Comparison of ENCODE assay signal across 37 cellular contexts in the genomic region with DNA sequence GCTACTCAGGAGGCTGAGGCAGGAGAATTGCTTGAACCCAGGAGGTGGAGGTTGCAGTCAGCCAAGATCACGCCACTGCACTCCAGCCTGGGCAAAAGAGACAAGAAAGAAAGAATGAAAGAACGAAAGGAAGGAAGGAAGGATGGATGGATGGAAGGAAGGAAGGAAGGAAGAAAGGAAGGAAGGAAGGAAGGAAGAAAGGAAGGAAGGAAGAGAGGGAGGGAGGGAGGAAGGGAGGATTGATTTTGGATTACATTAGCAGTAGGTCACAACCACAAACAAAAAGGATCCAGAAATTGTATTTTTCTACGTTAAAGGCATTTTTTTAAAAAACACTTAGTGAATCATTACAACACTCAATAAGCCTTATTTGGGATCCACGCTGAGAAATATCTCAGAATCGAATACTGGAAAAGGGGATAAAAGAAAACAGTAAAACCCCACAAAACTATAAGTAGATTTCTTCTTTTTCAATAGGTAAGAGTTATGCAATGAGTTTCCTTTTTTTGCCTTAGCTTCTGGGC.
"Had no signal": no experiment of that assay in that cellular context is flagged by ENCODE, and none has a peak within 500 bp of the region (broad histone marks: within the 10 kb centered on the region; RNA-seq: fewer than 3 reads in every experiment).

No MANE protein-coding gene starts in this region.

- H3K4me1 Mint-ChIP-seq: activated naive CD4-positive, alpha-beta T cell treated with anti-CD3 and anti-CD28 coated beads, Interleukin-2, amount 10 ng/mL, durations not matched to agents 7 days and 5 days; activated naive CD4-positive, alpha-beta T cell treated with anti-CD3 and anti-CD28 coated beads, Interleukin-2, amount 50 U/mL, for 24 hours; activated naive CD8-positive, alpha-beta T cell treated with anti-CD3 and anti-CD28 coated beads for 36 hours; activated naive CD8-positive, alpha-beta T cell treated with anti-CD3 and anti-CD28 coated beads, Interleukin-2, amount 10 ng/mL, durations not matched to agents 7 days and 5 days; activated naive CD8-positive, alpha-beta T cell treated with anti-CD3 and anti-CD28 coated beads, Interleukin-2, amount 50 U/mL, for 24 hours; activated T-helper 17 cell treated with anti-CD3 and anti-CD28 coated beads, Interleukin-2, amount 50 U/mL, for 72 hours; brain; central memory CD8-positive, alpha-beta T cell had no signal

- H3K4me3 ChIP-seq: adrenal gland, ascending aorta, body of pancreas, breast epithelium, cardiac muscle cell had no signal

- H3K4me1 ChIP-seq: adrenal gland, ascending aorta, body of pancreas, breast epithelium had no signal

- H3K27me3 ChIP-seq: adrenal gland, ascending aorta, body of pancreas, brain microvascular endothelial cell, breast epithelium, cardiac muscle cell had no signal

- H3K27ac Mint-ChIP-seq: activated naive CD4-positive, alpha-beta T cell treated with anti-CD3 and anti-CD28 coated beads for 36 hours; activated naive CD4-positive, alpha-beta T cell treated with anti-CD3 and anti-CD28 coated beads, Interleukin-2, amount 10 ng/mL, durations not matched to agents 7 days and 5 days; activated naive CD4-positive, alpha-beta T cell treated with anti-CD3 and anti-CD28 coated beads, Interleukin-2, amount 50 U/mL, for 24 hours; activated naive CD4-positive, alpha-beta T cell treated with anti-CD3 and anti-CD28 coated beads, Interleukin-2, amount 50 U/mL, for 72 hours; activated naive CD8-positive, alpha-beta T cell; activated naive CD8-positive, alpha-beta T cell treated with anti-CD3 and anti-CD28 coated beads for 36 hours; activated naive CD8-positive, alpha-beta T cell treated with anti-CD3 and anti-CD28 coated beads, Interleukin-2, amount 10 ng/mL, durations not matched to agents 7 days and 5 days; activated naive CD8-positive, alpha-beta T cell treated with anti-CD3 and anti-CD28 coated beads, Interleukin-2, amount 50 U/mL, for 24 hours; activated T-cell treated with anti-CD3 and anti-CD28 coated beads, Interleukin-2, amount 50 U/mL, for 24 hours; activated T-cell treated with anti-CD3 and anti-CD28 coated beads, Interleukin-2, amount 50 U/mL, for 72 hours; activated T-helper 1 cell treated with anti-CD3 and anti-CD28 coated beads, Interleukin-12 subunit alpha, Interleukin-12 subunit beta, Interleukin-2, Interleukin-4 antibody, amounts not matched to agents 30 ng/mL and 10 ng/mL and 1 ng/mL, durations not matched to agents 14 hours and 24 hours and 36 hours; activated T-helper 17 cell treated with anti-CD3 and anti-CD28 coated beads, Interleukin-2, amount 50 U/mL, for 72 hours; activated T-helper 2 cell treated with anti-CD3 and anti-CD28 coated beads, Interferon-gamma antibody, Interleukin-2, Interleukin-4, amounts not matched to agents 10 μg/mL and 5 μg/mL and 100 μg/mL, durations not matched to agents 14 hours and 24 hours and 36 hours had no signal

- H3K27ac ChIP-seq: adrenal gland, ascending aorta, body of pancreas, brain microvascular endothelial cell, breast epithelium, cardiac muscle cell had no signal

- H3K9me3 ChIP-seq: adrenal gland, ascending aorta, body of pancreas, breast epithelium had no signal

- DNase-seq: activated effector memory CD4-positive, alpha-beta T cell treated with anti-CD3 and anti-CD28 coated beads, Interleukin-2, amount 50 U/mL, for 16 hours; activated effector memory CD4-positive, alpha-beta T cell treated with Interleukin-2 at 50 U/mL for 16 hours; activated gamma-delta T cell; activated gamma-delta T cell treated with Interleukin-2 at 50 U/mL for 16 hours; activated naive CD4-positive, alpha-beta T cell; activated naive CD4-positive, alpha-beta T cell treated with anti-CD3 and anti-CD28 coated beads for 36 hours; activated naive CD4-positive, alpha-beta T cell treated with anti-CD3 and anti-CD28 coated beads, Interleukin-2, amount 10 ng/mL, durations not matched to agents 7 days and 5 days; activated naive CD4-positive, alpha-beta T cell treated with anti-CD3 and anti-CD28 coated beads, Interleukin-2, amount 50 U/mL, for 16 hours; activated naive CD4-positive, alpha-beta T cell treated with Interleukin-2 at 50 U/mL for 16 hours; activated naive CD8-positive, alpha-beta T cell treated with anti-CD3 and anti-CD28 coated beads for 36 hours; activated naive CD8-positive, alpha-beta T cell treated with anti-CD3 and anti-CD28 coated beads, Interleukin-2, amount 10 ng/mL, durations not matched to agents 7 days and 5 days; activated naive CD8-positive, alpha-beta T cell treated with anti-CD3 and anti-CD28 coated beads, Interleukin-2, amount 50 U/mL, for 24 hours; activated T-cell treated with anti-CD3 and anti-CD28 coated beads, Interleukin-2, amount 50 U/mL, for 24 hours; activated T-cell treated with anti-CD3 and anti-CD28 coated beads, Interleukin-2, amount 50 U/mL, for 4 hours; activated T-cell treated with anti-CD3 and anti-CD28 coated beads, Interleukin-2, amount 50 U/mL, for 48 hours; activated T-cell treated with anti-CD3 and anti-CD28 coated beads, Interleukin-2, amount 50 U/mL, for 72 hours; adrenal gland; amniotic stem cell; amygdala; anterior cingulate cortex; aorta; body of pancreas; brain microvascular endothelial cell; caudate nucleus; central memory CD4-positive, alpha-beta T cell; cerebellar nuclear complex had no signal

- H3K36me3 ChIP-seq: adrenal gland, ascending aorta, brain microvascular endothelial cell, breast epithelium, cardiac muscle cell had no signal

- H3K4me3 Mint-ChIP-seq: activated naive CD4-positive, alpha-beta T cell treated with anti-CD3 and anti-CD28 coated beads for 36 hours; activated naive CD4-positive, alpha-beta T cell treated with anti-CD3 and anti-CD28 coated beads, Interleukin-2, amount 10 ng/mL, durations not matched to agents 7 days and 5 days; activated naive CD4-positive, alpha-beta T cell treated with anti-CD3 and anti-CD28 coated beads, Interleukin-2, amount 50 U/mL, for 24 hours; activated naive CD8-positive, alpha-beta T cell; activated naive CD8-positive, alpha-beta T cell treated with anti-CD3 and anti-CD28 coated beads for 36 hours; activated naive CD8-positive, alpha-beta T cell treated with anti-CD3 and anti-CD28 coated beads, Interleukin-2, amount 10 ng/mL, durations not matched to agents 7 days and 5 days; activated naive CD8-positive, alpha-beta T cell treated with anti-CD3 and anti-CD28 coated beads, Interleukin-2, amount 50 U/mL, for 24 hours; activated T-cell treated with anti-CD3 and anti-CD28 coated beads, Interleukin-2, amount 50 U/mL, for 24 hours; activated T-cell treated with anti-CD3 and anti-CD28 coated beads, Interleukin-2, amount 50 U/mL, for 4 hours; activated T-cell treated with anti-CD3 and anti-CD28 coated beads, Interleukin-2, amount 50 U/mL, for 72 hours; activated T-helper 1 cell treated with anti-CD3 and anti-CD28 coated beads, Interleukin-12 subunit alpha, Interleukin-12 subunit beta, Interleukin-2, Interleukin-4 antibody, amounts not matched to agents 30 ng/mL and 10 ng/mL and 1 ng/mL, durations not matched to agents 14 hours and 24 hours and 36 hours; activated T-helper 17 cell treated with anti-CD3 and anti-CD28 coated beads, Interleukin-2, amount 50 U/mL, for 72 hours; brain; central memory CD8-positive, alpha-beta T cell had no signal

- H3K27me3 Mint-ChIP-seq: activated naive CD4-positive, alpha-beta T cell treated with anti-CD3 and anti-CD28 coated beads, Interleukin-2, amount 10 ng/mL, durations not matched to agents 7 days and 5 days; activated T-cell treated with anti-CD3 and anti-CD28 coated beads, Interleukin-2, amount 50 U/mL, for 24 hours; brain had no signal

- H3K36me3 Mint-ChIP-seq: activated naive CD4-positive, alpha-beta T cell treated with anti-CD3 and anti-CD28 coated beads, Interleukin-2, amount 10 ng/mL, durations not matched to agents 7 days and 5 days; activated naive CD4-positive, alpha-beta T cell treated with anti-CD3 and anti-CD28 coated beads, Interleukin-2, amount 50 U/mL, for 24 hours; activated naive CD4-positive, alpha-beta T cell treated with anti-CD3 and anti-CD28 coated beads, Interleukin-2, amount 50 U/mL, for 72 hours; activated naive CD8-positive, alpha-beta T cell; activated naive CD8-positive, alpha-beta T cell treated with anti-CD3 and anti-CD28 coated beads for 36 hours; activated naive CD8-positive, alpha-beta T cell treated with anti-CD3 and anti-CD28 coated beads, Interleukin-2, amount 10 ng/mL, durations not matched to agents 7 days and 5 days; brain had no signal

- ATAC-seq: activated naive CD4-positive, alpha-beta T cell treated with anti-CD3 and anti-CD28 coated beads, Interleukin-2, amount 50 U/mL, for 72 hours; activated naive CD8-positive, alpha-beta T cell treated with anti-CD3 and anti-CD28 coated beads, Interleukin-2, amount 50 U/mL, for 24 hours; activated T-cell treated with anti-CD3 and anti-CD28 coated beads, Interleukin-2, amount 50 U/mL, for 4 hours; activated T-cell treated with anti-CD3 and anti-CD28 coated beads, Interleukin-2, amount 50 U/mL, for 72 hours; activated T-helper 17 cell treated with anti-CD3 and anti-CD28 coated beads, Interleukin-2, amount 50 U/mL, for 72 hours; body of pancreas had no signal

- H3K9me3 Mint-ChIP-seq: activated naive CD4-positive, alpha-beta T cell treated with anti-CD3 and anti-CD28 coated beads for 36 hours; activated naive CD4-positive, alpha-beta T cell treated with anti-CD3 and anti-CD28 coated beads, Interleukin-2, amount 10 ng/mL, durations not matched to agents 7 days and 5 days; activated naive CD4-positive, alpha-beta T cell treated with anti-CD3 and anti-CD28 coated beads, Interleukin-2, amount 50 U/mL, for 24 hours; activated naive CD8-positive, alpha-beta T cell treated with anti-CD3 and anti-CD28 coated beads for 36 hours; activated naive CD8-positive, alpha-beta T cell treated with anti-CD3 and anti-CD28 coated beads, Interleukin-2, amount 10 ng/mL, durations not matched to agents 7 days and 5 days; activated naive CD8-positive, alpha-beta T cell treated with anti-CD3 and anti-CD28 coated beads, Interleukin-2, amount 50 U/mL, for 24 hours; activated T-cell treated with anti-CD3 and anti-CD28 coated beads, Interleukin-2, amount 50 U/mL, for 24 hours; activated T-cell treated with anti-CD3 and anti-CD28 coated beads, Interleukin-2, amount 50 U/mL, for 4 hours; activated T-helper 1 cell treated with anti-CD3 and anti-CD28 coated beads, Interleukin-12 subunit alpha, Interleukin-12 subunit beta, Interleukin-2, Interleukin-4 antibody, amounts not matched to agents 30 ng/mL and 10 ng/mL and 1 ng/mL, durations not matched to agents 14 hours and 24 hours and 36 hours; activated T-helper 2 cell treated with anti-CD3 and anti-CD28 coated beads, Interferon-gamma antibody, Interleukin-2, Interleukin-4, amounts not matched to agents 10 μg/mL and 5 μg/mL and 100 μg/mL, durations not matched to agents 14 hours and 24 hours and 36 hours had no signal
